Comparison of ENCODE assay signal across 17 cellular contexts in genomic region chr16:89619880-89620279, GRCh38. TPM values are rescaled to one million over a fixed set of nuclear protein-coding genes. Genes with fewer than 3 reads are reported as not detected.
"Had no signal": no experiment of that assay in that cellular context is flagged by ENCODE, and none has a peak within 500 bp of the region (broad histone marks: within the 10 kb centered on the region; RNA-seq: fewer than 3 reads in every experiment).

No MANE protein-coding gene starts in this region.

- H3K9me3 ChIP-seq: pancreas, stomach, thyroid gland had no signal

- H3K4me3 ChIP-seq: pancreas, skin epidermis, stomach, thyroid gland had no signal

- H3K4me1 ChIP-seq: pancreas had no signal

- H3K27me3 ChIP-seq: pancreas, thyroid gland had no signal

- H3K27ac ChIP-seq: pancreas, skin epidermis, stomach, thyroid gland had no signal

- H3K36me3 ChIP-seq: pancreas, stomach, thyroid gland had no signal

- ATAC-seq: activated CD4-positive, CD25-positive, alpha-beta regulatory T cell treated with anti-CD3 and anti-CD28 coated beads, Interleukin-2, amount 50 U/mL, for 24 hours; activated naive CD4-positive, alpha-beta T cell treated with anti-CD3 and anti-CD28 coated beads, Interleukin-2, amount 50 U/mL, for 72 hours; esophagus mucosa; left ventricle myocardium superior; pancreas had no signal

- DNase-seq: activated CD4-positive, alpha-beta T cell treated with anti-CD3 and anti-CD28 coated beads, Interleukin-2, amount 50 U/mL, for 4 hours; activated effector memory CD4-positive, alpha-beta T cell treated with Interleukin-2 at 50 U/mL for 16 hours; activated T-cell treated with anti-CD3 and anti-CD28 coated beads, Interleukin-2, amount 50 U/mL, for 24 hours; cerebellar nuclear complex; foreskin melanocyte; head of caudate nucleus; islet precursor cell; left ventricle myocardium superior; mesenchymal stem cell; nephron progenitor cell; stomach; thyroid gland had no signal

RNA-seq across cellular contexts. Expression of gene DPEP1, which starts 6.4 kb away (rescaled TPM):
- total RNA-seq: activated naive CD4-positive, alpha-beta T cell treated with anti-CD3 and anti-CD28 coated beads, Interleukin-2, amount 50 U/mL, for 72 hours; esophagus mucosa; left ventricle myocardium superior had no signal

RNA-seq across cellular contexts. Expression of gene CPNE7, which starts 44.3 kb away (rescaled TPM):
- total RNA-seq: left ventricle myocardium superior had no signal
